8 cellular contexts compared by ENCODE assay signal in the genomic region with DNA sequence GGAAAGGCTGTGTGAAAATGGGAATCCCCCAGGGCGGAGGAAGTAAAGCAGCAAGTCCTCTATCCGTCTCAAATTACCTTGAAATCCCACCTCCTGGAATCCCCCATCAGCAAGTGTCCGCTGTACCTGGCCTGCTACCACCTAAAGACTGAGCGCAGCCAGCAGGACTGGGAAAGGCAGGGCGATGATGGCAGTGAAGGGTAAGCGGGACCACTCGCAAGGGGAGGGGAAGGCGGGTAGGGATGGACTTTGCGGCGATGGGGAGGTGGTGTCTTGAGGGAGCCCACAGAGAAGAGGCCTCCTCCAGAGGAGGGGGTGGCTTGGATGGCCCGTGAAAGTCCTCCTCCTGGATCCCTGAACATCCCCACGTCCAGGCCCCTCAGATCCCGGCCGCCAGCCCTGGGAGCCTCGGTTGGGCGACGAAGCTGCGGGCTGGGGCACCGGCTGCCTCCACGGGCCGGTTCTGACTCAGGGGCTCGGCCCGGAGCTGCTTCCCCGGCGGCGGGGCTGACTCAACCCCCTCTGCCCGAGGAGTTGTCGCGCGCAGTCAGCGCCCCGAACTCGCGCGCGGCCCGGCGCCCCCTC. TPM values are rescaled to one million over a fixed set of nuclear protein-coding genes. Genes with fewer than 3 reads are reported as not detected.
A peak's percentile ranks its signal among the peaks of the same experiment; 100 is the strongest.
DNase-seq lines count a peak whose midpoint lies in the region; ATAC-seq, FAIRE-seq and TF ChIP-seq lines count a peak whose summit lies in the region.

No MANE protein-coding gene starts in this region.

- peaks cover 1% of the 10 kb centered on the region for H3K36me3 ChIP-seq in bronchial epithelial cell (ENCODE audit: control insufficient read depth, insufficient read depth, low read length)

- no peaks in the 10 kb centered on the region for H3K27me3 ChIP-seq in bronchial epithelial cell (ENCODE audit: control insufficient read depth, insufficient read depth, low read length)

- peaks cover 4 to 12% of the 10 kb centered on the region in 2 donors for H3K4me1 Mint-ChIP-seq in stimulated activated naive B cell treated with anti-CD40 and anti-IgM and Interleukin-4, amounts not matched to agents 10 μg/mL and 1 μg/mL and 100 μg/mL, for 72 hours

- peak in 1 of 2 donors; percentile 40 for ATAC-seq in stimulated activated naive B cell treated with anti-CD40 and anti-IgM and Interleukin-4, amounts not matched to agents 10 μg/mL and 1 μg/mL and 100 μg/mL, for 72 hours (replicated peaks)
- no peak for ATAC-seq in GM18858 (IDR thresholded peaks at IDR 0.05; ENCODE audit: unreplicated experiment)

- H3K27me3 Mint-ChIP-seq in stimulated activated naive B cell treated with anti-CD40 and anti-IgM and Interleukin-4, amounts not matched to agents 10 μg/mL and 1 μg/mL and 100 μg/mL, for 72 hours: peaks cover 48 to 54% of the 10 kb centered on the region in 2 donors

- no peaks in the 10 kb centered on the region for H3K9me3 Mint-ChIP-seq in stimulated activated naive B cell treated with anti-CD40 and anti-IgM and Interleukin-4, amounts not matched to agents 10 μg/mL and 1 μg/mL and 100 μg/mL, for 72 hours

- peak; percentile 80 for DNase-seq in ELR (ENCODE audit: low read depth)
- peak; percentile 62 for DNase-seq in NCI-H1105 (lab: John Stamatoyannopoulos, UW)
- DNase-seq in bronchial epithelial cell (ENCODE audit: low read depth): peak; percentile 33
- DNase-seq in islet precursor cell: peak; percentile 79
- DNase-seq in stimulated activated naive B cell treated with anti-CD40 and anti-IgM and Interleukin-4, amounts not matched to agents 10 μg/mL and 1 μg/mL and 100 μg/mL, for 72 hours: no peak
- no peak for DNase-seq in T-helper 9 cell
- DNase-seq in OCI-M1 (lab: John Stamatoyannopoulos, UW): no peak

- H3K4me3 ChIP-seq in bronchial epithelial cell (ENCODE audit: low read depth, low read length): peak overlapping the region; percentile 75

- peak overlapping the region; percentile 51 to 68 for H3K4me3 Mint-ChIP-seq in stimulated activated naive B cell treated with anti-CD40 and anti-IgM and Interleukin-4, amounts not matched to agents 10 μg/mL and 1 μg/mL and 100 μg/mL, for 72 hours

- H3K27ac Mint-ChIP-seq in stimulated activated naive B cell treated with anti-CD40 and anti-IgM and Interleukin-4, amounts not matched to agents 10 μg/mL and 1 μg/mL and 100 μg/mL, for 72 hours: no peak overlapping the region

- TF ChIP-seq CTCF in bronchial epithelial cell (IDR thresholded peaks at IDR 0.05; ENCODE audit: insufficient read depth, low read length, severe bottlenecking): no peak

- FAIRE-seq in bronchial epithelial cell (lab: Jason Lieb, UNC): no peak

- H3K36me3 Mint-ChIP-seq in stimulated activated naive B cell treated with anti-CD40 and anti-IgM and Interleukin-4, amounts not matched to agents 10 μg/mL and 1 μg/mL and 100 μg/mL, for 72 hours: no peaks in the 10 kb centered on the region

RNA-seq across cellular contexts. Expression of a gene that starts 0.6 kb away (rescaled TPM):
- 41.1 and 42.1 TPM in 2 replicates for total RNA-seq in bronchial epithelial cell

RNA-seq across cellular contexts. Expression of a gene that starts 38.9 kb away (rescaled TPM):
- total RNA-seq in bronchial epithelial cell: 0.79 and 1.3 TPM in 2 replicates

RNA-seq across cellular contexts. Expression of a gene that starts 39.3 kb away (rescaled TPM):
- total RNA-seq in bronchial epithelial cell: 4.7 and 5.5 TPM in 2 replicates

Comparison
In these comparisons a context has a peak if more than half of its experiments do, and no peak if none do; other contexts are left out.
1. DNase-seq: peak in ELR (single experiment), NCI-H1105 (single experiment), bronchial epithelial cell (single experiment) and islet precursor cell (single experiment); none in stimulated activated naive B cell treated with anti-CD40 and anti-IgM and Interleukin-4, amounts not matched to agents 10 μg/mL and 1 μg/mL and 100 μg/mL, for 72 hours (single experiment), T-helper 9 cell (single experiment) and OCI-M1 (single experiment).